Comparison of ENCODE assay signal across 19 cellular contexts in genomic region chr4:109275346-109275745, GRCh38. TPM values are rescaled to one million over a fixed set of nuclear protein-coding genes. Genes with fewer than 3 reads are reported as not detected.
A peak's percentile ranks its signal among the peaks of the same experiment; 100 is the strongest.
DNase-seq lines count a peak whose midpoint lies in the region; ATAC-seq and TF ChIP-seq lines count a peak whose summit lies in the region.
"Had no signal": no experiment of that assay in that cellular context is flagged by ENCODE, and none has a peak within 500 bp of the region (broad histone marks: within the 10 kb centered on the region; RNA-seq: fewer than 3 reads in every experiment).

No MANE protein-coding gene starts in this region.

- H3K9me3 ChIP-seq in Loucy (ENCODE audit: insufficient read depth, low read depth, low read length) (no peaks in the 10 kb centered on the region), ectodermal cell (ENCODE audit: control insufficient read depth, low read length) (no peaks in the 10 kb centered on the region), BE2C (no peaks in the 10 kb centered on the region)
- H3K9me3 ChIP-seq: BLaER1 had no signal

- H3K4me1 Mint-ChIP-seq in neural crest cell = peaks cover 48% of the 10 kb centered on the region

- H3K27ac Mint-ChIP-seq in neural crest cell (ENCODE audit: unreplicated experiment) = peak overlapping the region; percentile 92
- H3K27ac Mint-ChIP-seq: CD4-positive, CD25-positive, alpha-beta regulatory T cell; CD8-positive, alpha-beta T cell had no signal

- no peaks in the 10 kb centered on the region for H3K9me2 ChIP-seq in Loucy (replicated peaks; ENCODE audit: low read depth, low read length)

- peaks cover 11% of the 10 kb centered on the region for H3K36me3 Mint-ChIP-seq in neural crest cell (ENCODE audit: low read depth)
- H3K36me3 Mint-ChIP-seq: CD4-positive, CD25-positive, alpha-beta regulatory T cell; CD8-positive, alpha-beta T cell had no signal

- peaks cover 9% of the 10 kb centered on the region for H3K27me3 Mint-ChIP-seq in neural crest cell (ENCODE audit: low read depth)

- H3K4me1 ChIP-seq in Loucy (ENCODE audit: insufficient read depth, low read length, poor library complexity, severe bottlenecking) = peaks cover 8% of the 10 kb centered on the region
- no peaks in the 10 kb centered on the region for H3K4me1 ChIP-seq in ectodermal cell (ENCODE audit: control insufficient read depth, insufficient read depth, low read length)
- H3K4me1 ChIP-seq in BE2C = no peaks in the 10 kb centered on the region
- H3K4me1 ChIP-seq: BLaER1 had no signal

- H3K79me2 ChIP-seq in Loucy (ENCODE audit: insufficient read depth, low read length) = no peaks in the 10 kb centered on the region

- no peak for TF ChIP-seq CTCF in Loucy (conservative IDR thresholded peaks at IDR 0.05; ENCODE audit: low read length)
- TF ChIP-seq CTCF in neural crest cell (conservative IDR thresholded peaks at IDR 0.05) = no peak
- no peak for TF ChIP-seq CTCF in BE2C (IDR thresholded peaks at IDR 0.05; ENCODE audit: low read depth, low read length)

- in situ Hi-C loops in SK-MEL-5 (cut with HindIII; ENCODE audit: low pct_unique_long_range_greater_than_20kb, low sequenced_read_pairs) = no loop called here

- H3K9ac ChIP-seq in Loucy (ENCODE audit: low read depth, low read length, poor library complexity, severe bottlenecking) = no peak overlapping the region
- H3K9ac ChIP-seq: BLaER1, GM23248 had no signal

- ATAC-seq in GM19463 (IDR thresholded peaks at IDR 0.05; ENCODE audit: unreplicated experiment) = no peak
- ATAC-seq: CD8-positive, alpha-beta T cell had no signal

- H3K9me3 Mint-ChIP-seq in neural crest cell = peaks cover 2% of the 10 kb centered on the region
- H3K9me3 Mint-ChIP-seq: CD4-positive, CD25-positive, alpha-beta regulatory T cell; CD8-positive, alpha-beta T cell had no signal

- 64 to 75% methylated on average over 3 of the region's 3 CpGs for WGBS in ectodermal cell, 2 experiments

- H3K27ac ChIP-seq in ectodermal cell (ENCODE audit: insufficient read depth, low read depth, low read length, poor library complexity, severe bottlenecking) = peak overlapping the region; percentile 29
- H3K27ac ChIP-seq: BLaER1, C4-2B, GM23248 had no signal

- DNase-seq in SK-MEL-5 (ENCODE audit: low read depth, low spot score) (peak; percentile 94), neural crest cell (ENCODE audit: low read depth, low spot score) (no peak), BE2C (no peak), ureter (ENCODE audit: low spot score) (no peak)
- DNase-seq: CD4-positive, CD25-positive, alpha-beta regulatory T cell; CD8-positive, alpha-beta T cell; DMS 273 treated with DMSO at 0.1 percent for 48 hours; DMS79; EL; GDM1; GM23248; H7; HCEC 1CT had no signal

- H3K36me3 ChIP-seq in Loucy (ENCODE audit: insufficient read depth, low read length) (no peaks in the 10 kb centered on the region), ectodermal cell (ENCODE audit: control insufficient read depth, insufficient read depth, low read length) (no peaks in the 10 kb centered on the region), BE2C (no peaks in the 10 kb centered on the region)
- H3K36me3 ChIP-seq: BLaER1 had no signal

- H4K20me1 ChIP-seq in Loucy (ENCODE audit: insufficient read depth, low read length, poor library complexity, severe bottlenecking) = no peaks in the 10 kb centered on the region
- H4K20me1 ChIP-seq: BLaER1 had no signal

- H3K4me3 ChIP-seq in Loucy (ENCODE audit: low read length, poor library complexity, severe bottlenecking) (no peak overlapping the region), ectodermal cell (ENCODE audit: insufficient read depth, low read depth, low read length) (no peak overlapping the region), BE2C (ENCODE audit: low read depth, low read length) (no peak overlapping the region)
- H3K4me3 ChIP-seq: BLaER1, GM23248 had no signal

- H3K4me2 ChIP-seq in Loucy (ENCODE audit: low read depth, low read length, poor library complexity, severe bottlenecking) = no peak overlapping the region
- H3K4me2 ChIP-seq: BLaER1 had no signal

- peak overlapping the region; percentile 74 for H3K4me3 Mint-ChIP-seq in neural crest cell
- H3K4me3 Mint-ChIP-seq: CD4-positive, CD25-positive, alpha-beta regulatory T cell; CD8-positive, alpha-beta T cell had no signal

- H2AFZ ChIP-seq in Loucy (ENCODE audit: low read length) = 0 out of 2 replicates have a peak overlapping the region, but pooled peaks have one; percentile 37
- H2AFZ ChIP-seq: GM23248 had no signal

- H3F3A ChIP-seq in Loucy (ENCODE audit: low read depth) = no peaks in the 10 kb centered on the region

- H3K27me3 ChIP-seq in Loucy (ENCODE audit: insufficient read depth, low read length, poor library complexity, severe bottlenecking) (no peaks in the 10 kb centered on the region), ectodermal cell (ENCODE audit: control insufficient read depth, insufficient read depth, low read length, poor library complexity, severe bottlenecking) (no peaks in the 10 kb centered on the region), BE2C (no peaks in the 10 kb centered on the region)
- H3K27me3 ChIP-seq: BLaER1 had no signal

RNA-seq across cellular contexts. Expression of gene COL25A1, which starts 27.1 kb away (rescaled TPM):
- total RNA-seq in SK-MEL-5 (2014; rRNA removed; shearing (Covaris generic)) = 7.5 and 10.4 TPM in 2 replicates
- 2.9 and 20.0 TPM in 2 replicates for polyA plus RNA-seq in SK-MEL-5 (2015; cell fraction: cytosol; rRNA removed)
- polyA plus RNA-seq in SK-MEL-5 (2015; cell fraction: nucleus; rRNA removed) = 26.3 and 30.5 TPM in 2 replicates
- polyA plus RNA-seq in ectodermal cell (2013, experiment 1 of 4) = 0.96 TPM
- 0.92 TPM for polyA plus RNA-seq in ectodermal cell (2013, experiment 2 of 4)
- 1.3 TPM for polyA plus RNA-seq in ectodermal cell (2013, experiment 3 of 4)
- polyA plus RNA-seq in ectodermal cell (2013, experiment 4 of 4) = 1.8 TPM
- total RNA-seq in neural crest cell (39.3 and 39.6 TPM in 2 replicates), ureter (3.4 TPM)
- polyA plus RNA-seq in BE2C (2012; ENCODE audit: insufficient read depth, insufficient read length, low read depth) = not detected
- total RNA-seq: A172; CD4-positive, CD25-positive, alpha-beta regulatory T cell; GM23248 had no signal
